In genomic region chr12:31524791-31525495, GRCh38 we compare ENCODE assay signal across 9 cellular contexts.
DNase-seq lines count a peak whose midpoint lies in the region; ATAC-seq, FAIRE-seq and TF ChIP-seq lines count a peak whose summit lies in the region.
"Had no signal": no experiment of that assay in that cellular context is flagged by ENCODE, and none has a peak within 500 bp of the region (broad histone marks: within the 10 kb centered on the region; RNA-seq: fewer than 3 reads in every experiment).

No MANE protein-coding gene starts in this region.

- peak overlapping the region; percentile 76; the same call in 1 of the 2 replicates for H2AK5ac ChIP-seq in IMR-90 (ENCODE audit: low read depth, low read length)

- H2AK9ac ChIP-seq in IMR-90 (replicated peaks; ENCODE audit: low read depth, low read length, poor library complexity), result no peak overlapping the region

- peak overlapping the region; percentile 22; the same call in 1 of the 2 replicates for H3K18ac ChIP-seq in IMR-90 (ENCODE audit: low read depth, low read length)

- peaks cover 17 to 49% of the 10 kb centered on the region in 2 experiments for H3K79me1 ChIP-seq in IMR-90 (ENCODE audit: low read depth in 1 of 2, low read length in 2 of 2)

- intact Hi-C loops in IMR-90 (cut with micrococcal nuclease), result loop anchor here (5.0 kb wide), 1 partner anchor 112 kb away; no protein-coding TSS in a partner anchor

- CTCF ChIA-PET in HEK293 (lab: Yijun Ruan, JAX), result no interaction called here
- CTCF ChIA-PET in IMR-90 (lab: Yijun Ruan, JAX), result no interaction called here

- H3K23ac ChIP-seq in IMR-90 (ENCODE audit: low read depth, low read length), result no peak overlapping the region; the same call in 1 of the 2 replicates

- POLR2A ChIA-PET in HEK293 (lab: Yijun Ruan, JAX), result no interaction called here
- POLR2A ChIA-PET in IMR-90 (lab: Charles Lee; ENCODE audit: unreplicated experiment), result no interaction called here

- dilution Hi-C loops in IMR-90 (cut with HindIII; ENCODE audit: low sequenced_read_pairs, unreplicated experiment), result no loop called here

- no peaks in the 10 kb centered on the region for H4K20me1 ChIP-seq in IMR-90 (ENCODE audit: insufficient read depth, low read length)

- peak overlapping the region; percentile 17; the same call in 1 of the 2 replicates for H2BK120ac ChIP-seq in IMR-90 (ENCODE audit: low read depth, low read length)

- H3K36me3 ChIP-seq in HEK293 (ENCODE audit: control insufficient read depth in 2 of 2, insufficient read depth in 1 of 2, low read length in 2 of 2) (no peaks in the 10 kb centered on the region), IMR-90 (ENCODE audit: control insufficient read depth, insufficient read depth, low read length) (no peaks in the 10 kb centered on the region)

- H3K4me2 ChIP-seq in IMR-90 (ENCODE audit: low read depth, low read length), result peak overlapping the region; percentile 12; the same call in 1 of the 2 replicates

- DNase-seq in IMR-90 (peak; percentile 79), glomerular visceral epithelial cell (ENCODE audit: extremely low spot score) (peak; percentile 23), NCI-H526 treated with DMSO at 0.1 percent for 48 hours (lab: John Stamatoyannopoulos, UW) (no peak), T-helper 1 cell (no peak), RCC 7860 (ENCODE audit: low spot score) (no peak)

- ATAC-seq in GM18511 (IDR thresholded peaks at IDR 0.05; ENCODE audit: unreplicated experiment), result peak; percentile 91
- peak; percentile 30; the same call in 1 of the 2 replicates for ATAC-seq in IMR-90 (ENCODE audit: low read depth)
- ATAC-seq in SK-N-SH treated with all-trans-retinoic acid at 6 μM for 48 hours, result no peak

- H2AFZ ChIP-seq in IMR-90 (replicated peaks; ENCODE audit: low read length, poor library complexity), result no peak overlapping the region

- peak overlapping the region; percentile 82; the same call in 1 of the 2 replicates for H2BK20ac ChIP-seq in IMR-90 (ENCODE audit: low read depth, low read length)

- no peak overlapping the region for H3K27ac ChIP-seq in HEK293 (ENCODE audit: extremely low read depth, low read depth, low read length)
- H3K27ac ChIP-seq in IMR-90 (ENCODE audit: insufficient read depth, low read length), result no peak overlapping the region

- H3K14ac ChIP-seq in IMR-90 (replicated peaks; ENCODE audit: low read depth, low read length), result peak overlapping the region; percentile 80; the same call in 1 of the 2 replicates

- BruUV-seq in IMR-90 (replicated peaks; lab: Mats Ljungman, UMichigan), result no TSS peak

- H4K8ac ChIP-seq in IMR-90 (ENCODE audit: low read depth in 2 of 2, low read length in 2 of 2), result peak overlapping the region in 1 of 2 experiments; percentile 19; a peak in 2 of 4 replicates

- peak overlapping the region; percentile 30 for H2BK5ac ChIP-seq in IMR-90 (ENCODE audit: low read depth, low read length, poor library complexity, severe bottlenecking)

- H3K56ac ChIP-seq in IMR-90 (ENCODE audit: extremely low read depth, insufficient read depth, low read length), result no peak overlapping the region

- TF ChIP-seq RAD21 in IMR-90 (IDR thresholded peaks at IDR 0.05; ENCODE audit: low read length), result no peak

- H4K5ac ChIP-seq in IMR-90 (ENCODE audit: low read depth, low read length), result peak overlapping the region; percentile 33; the same call in 1 of the 2 replicates

- H3K27me3 ChIP-seq in IMR-90 (ENCODE audit: control insufficient read depth, insufficient read depth, low read length), result no peaks in the 10 kb centered on the region

- H3K4ac ChIP-seq in IMR-90 (ENCODE audit: low read depth, low read length), result peak overlapping the region; percentile 33; the same call in 1 of the 2 replicates

- H3K9me1 ChIP-seq in IMR-90 (ENCODE audit: insufficient read depth, low read length), result peaks cover 9% of the 10 kb centered on the region

- no peak overlapping the region for H3K4me3 ChIP-seq in HEK293 (ENCODE audit: low read depth, low read length)
- H3K4me3 ChIP-seq in IMR-90 (ENCODE audit: insufficient read depth, low read depth, low read length), result no peak overlapping the region
- H3K4me3 ChIP-seq: lung had no signal

- in situ Hi-C loops in IMR-90 (cut with MboI; ENCODE audit: low sequenced_read_pairs), result no loop called here

- no peak overlapping the region for H3K9ac ChIP-seq in IMR-90 (ENCODE audit: low read depth, low read length)

- TF ChIP-seq CTCF in HEK293 (tag by site-specific recombination; IDR thresholded peaks at IDR 0.05) (no peak), IMR-90 (conservative IDR thresholded peaks at IDR 0.05; ENCODE audit: low read depth, low read length) (no peak)

- H2BK15ac ChIP-seq in IMR-90 (ENCODE audit: low read depth, low read length), result peak overlapping the region; percentile 2; the same call in 1 of the 3 replicates

- no peak for TF ChIP-seq POLR2A in IMR-90 (IDR thresholded peaks at IDR 0.05; ENCODE audit: low read depth, low read length)

- WGBS in IMR-90 (ENCODE audit: extremely low coverage in 2 of 2, insufficient read length in 1 of 2), 2 experiments, result no CpG with 5 or more reads among the region's 1 CpG

- H3K9me3 ChIP-seq in HEK293 (ENCODE audit: control insufficient read depth, insufficient read depth, low read depth, low read length) (no peaks in the 10 kb centered on the region), IMR-90 (ENCODE audit: control insufficient read depth, insufficient read depth, low read length) (no peaks in the 10 kb centered on the region)

- H4K91ac ChIP-seq in IMR-90 (ENCODE audit: insufficient read depth, low read depth, low read length), result peak overlapping the region; percentile 49; the same call in 1 of the 2 replicates

- peaks cover 13% of the 10 kb centered on the region for H3K4me1 ChIP-seq in HEK293 (ENCODE audit: control insufficient read depth, insufficient read depth, low read length)
- peaks cover 9% of the 10 kb centered on the region for H3K4me1 ChIP-seq in IMR-90 (ENCODE audit: control insufficient read depth, insufficient read depth, low read length)

- FAIRE-seq in RCC 7860 (lab: Jason Lieb, UNC), result no peak

TF ChIP-seq in HEK293, 187 proteins besides CTCF, POLR2A, EP300 and RAD21:
- TF ChIP-seq ZNF18 (tag by site-specific recombination; IDR thresholded peaks at IDR 0.05) (0 out of 2 replicates have a peak, but pooled peaks have one; percentile 20), ZNF202 (tag by site-specific recombination; IDR thresholded peaks at IDR 0.05; ENCODE audit: borderline replicate concordance) (no peak), ZNF10 (tag by site-specific recombination; IDR thresholded peaks at IDR 0.05) (peak; percentile 84)
TF ChIP-seq in HEK293: peak in this region for 2.

TF ChIP-seq in IMR-90, 13 proteins besides CTCF, POLR2A, EP300 and RAD21:
- TF ChIP-seq RFX5 (IDR thresholded peaks at IDR 0.05; ENCODE audit: low read depth, low read length) (peak; percentile 59; the same call in 1 of the 2 replicates), BHLHE40 (IDR thresholded peaks at IDR 0.05; ENCODE audit: low read depth, low read length) (peak; percentile 85), CEBPB (IDR thresholded peaks at IDR 0.05; ENCODE audit: low read depth, low read length) (peak; percentile 70), ELK1 (IDR thresholded peaks at IDR 0.05; ENCODE audit: borderline replicate concordance, low read depth, low read length) (no peak), FOS (IDR thresholded peaks at IDR 0.05; ENCODE audit: low read depth, low read length) (0 out of 2 replicates have a peak, but pooled peaks have one; percentile 27)

TF ChIP-seq in SK-N-SH treated with all-trans-retinoic acid at 6 μM for 48 hours, 23 proteins besides CTCF, POLR2A, EP300 and RAD21:
- no peak for TF ChIP-seq POU6F1 (CRISPR knock-in tag; IDR thresholded peaks at IDR 0.05; ENCODE audit: borderline replicate concordance, low read depth)
- TF ChIP-seq ISL1 (CRISPR knock-in tag; IDR thresholded peaks at IDR 0.05), result no peak
- TF ChIP-seq GLIS3 (CRISPR knock-in tag; IDR thresholded peaks at IDR 0.05), result no peak
- no peak for TF ChIP-seq ZFP30 (CRISPR knock-in tag; IDR thresholded peaks at IDR 0.05)
- TF ChIP-seq ZNF8 (CRISPR knock-in tag; IDR thresholded peaks at IDR 0.05), result no peak
- no peak for TF ChIP-seq PATZ1 (CRISPR knock-in tag; IDR thresholded peaks at IDR 0.05; ENCODE audit: borderline replicate concordance)
- TF ChIP-seq ESRRG (CRISPR knock-in tag; IDR thresholded peaks at IDR 0.05), result no peak
- TF ChIP-seq TCF4 (CRISPR knock-in tag; IDR thresholded peaks at IDR 0.05; ENCODE audit: borderline replicate concordance), result no peak
TF ChIP-seq in SK-N-SH treated with all-trans-retinoic acid at 6 μM for 48 hours: peak in this region for 0.

Comparison
In these comparisons a context has a peak if more than half of its experiments do, and no peak if none do; other contexts are left out.
1. DNase-seq: peak in IMR-90 (single experiment) and glomerular visceral epithelial cell (single experiment); none in NCI-H526 treated with DMSO at 0.1 percent for 48 hours (single experiment), T-helper 1 cell (0 of 5) and RCC 7860 (single experiment).